8 cellular contexts compared by ENCODE assay signal in the genomic region with DNA sequence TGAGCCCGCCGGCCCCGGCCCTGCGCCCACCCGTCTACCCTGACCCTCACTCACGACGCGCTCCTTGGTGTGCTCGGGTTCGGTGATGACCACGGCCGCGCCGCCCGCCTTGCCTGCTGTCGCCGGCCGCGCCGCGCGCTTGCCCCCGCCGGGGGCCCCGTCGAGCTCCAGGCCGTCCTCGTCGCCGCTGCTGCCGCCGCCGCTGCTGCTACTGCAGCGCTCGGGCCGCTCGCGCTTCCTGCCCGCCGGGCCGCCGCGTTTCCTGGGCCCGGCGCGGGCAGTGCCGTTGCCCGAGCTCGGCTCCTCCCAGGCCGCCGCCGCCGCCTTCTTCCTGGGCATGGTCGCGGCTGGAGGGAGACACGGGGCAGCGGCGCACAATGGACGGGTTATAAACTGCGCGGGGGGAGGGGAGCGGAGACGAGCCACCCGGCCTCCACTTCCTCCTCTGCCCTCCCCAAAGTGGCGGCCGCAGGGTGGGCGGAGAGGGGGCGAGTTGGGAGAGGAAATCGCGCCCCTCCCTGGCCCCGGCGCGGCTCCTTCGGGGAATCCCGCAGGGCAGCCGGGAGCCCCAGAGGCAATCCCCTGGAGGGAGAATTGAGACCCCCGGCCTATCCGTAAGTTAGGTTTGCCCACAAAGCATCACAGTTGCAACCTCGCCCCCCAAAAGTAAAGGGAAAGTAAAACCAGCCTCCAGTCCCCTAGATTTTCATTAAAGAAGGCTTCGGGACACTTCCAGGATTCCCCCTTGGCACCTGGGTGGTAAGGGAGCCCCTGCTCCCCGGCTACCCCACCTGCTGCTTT. TPM values are rescaled to one million over a fixed set of nuclear protein-coding genes. Genes with fewer than 3 reads are reported as not detected.
DNase-seq lines count a peak whose midpoint lies in the region; TF ChIP-seq lines count a peak whose summit lies in the region.

No MANE protein-coding gene starts in this region.

- peak; percentile 25 for DNase-seq in G401 (ENCODE audit: low spot score)
- peak; percentile 59 for DNase-seq in HEK293T (ENCODE audit: extremely low spot score)
- peak; percentile 10 for DNase-seq in NCI-H2029 treated with DMSO at 0.1 percent for 48 hours (lab: John Stamatoyannopoulos, UW)
- peak; percentile 69 for DNase-seq in activated CD4-positive, CD25-positive, alpha-beta regulatory T cell treated with anti-CD3 and anti-CD28 coated beads, Interleukin-2, amount 50 U/mL, for 72 hours
- peak; percentile 26 for DNase-seq in cerebellum (ENCODE audit: low spot score)
- DNase-seq in kidney tubule cell (ENCODE audit: low spot score) = peak; percentile 79
- DNase-seq in stimulated activated CD4-positive, alpha-beta T cell treated with anti-CD3 and anti-CD28 coated beads, Interleukin-1b, Interleukin-23, amount 100 ng/mL, for 4 hours (ENCODE audit: low read depth in 2 of 2) = peak; percentile 50 to 75
- DNase-seq in dedifferentiated amniotic fluid mesenchymal stem cell (ENCODE audit: extremely low spot score) = no peak

- POLR2A ChIA-PET in HEK293T (lab: Yijun Ruan, JAX) = interaction anchor here (1.3 to 1.8 kb wide), 3 partner anchors 28 to 37 kb away, joined by 3 to 4 read pairs (median 4); no protein-coding TSS in a partner anchor

- CTCF ChIA-PET in HEK293T (lab: Yijun Ruan, JAX) = interaction anchor here (0.6 kb wide), 2 partner anchors 223 to 262 kb away, joined by 3 read pairs; no protein-coding TSS in a partner anchor

- in situ Hi-C loops in G401 (cut with HindIII; ENCODE audit: low sequenced_read_pairs) = no loop called here

TF ChIP-seq in HEK293T, 16 proteins besides CTCF, POLR2A, EP300 and RAD21:
- TF ChIP-seq LEF1 (IDR thresholded peaks at IDR 0.05; ENCODE audit: borderline replicate concordance) (peak; percentile 46; the same call in 1 of the 2 replicates), SUZ12 (IDR thresholded peaks at IDR 0.05) (no peak)

RNA-seq across cellular contexts. Expression of a gene that starts 1.1 kb away (rescaled TPM):
- 120 and 129 TPM in 2 replicates for total RNA-seq in G401 (2014; rRNA removed; shearing (Covaris generic))
- 28.7 TPM for total RNA-seq in cerebellum
